Comparison of ENCODE assay signal across 19 cellular contexts in genomic region chr5:948472-949274, GRCh38.
"Had no signal": no experiment of that assay in that cellular context is flagged by ENCODE, and none has a peak within 500 bp of the region (broad histone marks: within the 10 kb centered on the region; RNA-seq: fewer than 3 reads in every experiment).

No MANE protein-coding gene starts in this region.

- H3K27me3 ChIP-seq: body of pancreas had no signal

- H3K36me3 Mint-ChIP-seq: activated naive CD8-positive, alpha-beta T cell treated with anti-CD3 and anti-CD28 coated beads for 36 hours had no signal

- DNase-seq: activated CD4-positive, alpha-beta T cell treated with anti-CD3 and anti-CD28 coated beads, Interleukin-2, amount 50 U/mL, for 4 hours; activated CD4-positive, CD25-positive, alpha-beta regulatory T cell treated with anti-CD3 and anti-CD28 coated beads, Interleukin-2, amount 50 U/mL, for 72 hours; activated gamma-delta T cell; activated naive CD8-positive, alpha-beta T cell treated with anti-CD3 and anti-CD28 coated beads for 36 hours; activated T-cell treated with anti-CD3 and anti-CD28 coated beads, Interleukin-2, amount 50 U/mL, for 4 hours; amygdala; body of pancreas; central memory CD4-positive, alpha-beta T cell; colonic mucosa; effector CD4-positive, alpha-beta T cell; kidney; left ventricle myocardium inferior; stomach; T-helper 1 cell had no signal

- H3K27ac ChIP-seq: body of pancreas, colonic mucosa, esophagus muscularis mucosa, hepatocyte, left ventricle myocardium inferior, stomach, thoracic aorta had no signal

- H3K9me3 ChIP-seq: body of pancreas, colonic mucosa, thoracic aorta had no signal

- H3K4me3 Mint-ChIP-seq: activated naive CD8-positive, alpha-beta T cell treated with anti-CD3 and anti-CD28 coated beads for 36 hours; activated T-cell treated with anti-CD3 and anti-CD28 coated beads, Interleukin-2, amount 50 U/mL, for 4 hours; nephron had no signal

- H3K27ac Mint-ChIP-seq: activated naive CD8-positive, alpha-beta T cell treated with anti-CD3 and anti-CD28 coated beads for 36 hours; nephron had no signal

- H3K79me2 ChIP-seq: hepatocyte had no signal

- ATAC-seq: activated T-cell treated with anti-CD3 and anti-CD28 coated beads, Interleukin-2, amount 50 U/mL, for 4 hours; body of pancreas; sciatic nerve had no signal

- H3K36me3 ChIP-seq: colonic mucosa, esophagus muscularis mucosa, left ventricle myocardium inferior, stomach, thoracic aorta had no signal

- H3K9me3 Mint-ChIP-seq: activated naive CD8-positive, alpha-beta T cell treated with anti-CD3 and anti-CD28 coated beads for 36 hours; activated T-cell treated with anti-CD3 and anti-CD28 coated beads, Interleukin-2, amount 50 U/mL, for 4 hours had no signal

- H2AFZ ChIP-seq: hepatocyte had no signal

- H3K4me2 ChIP-seq: hepatocyte had no signal

- H3K4me1 Mint-ChIP-seq: activated naive CD8-positive, alpha-beta T cell treated with anti-CD3 and anti-CD28 coated beads for 36 hours had no signal

- H3K4me3 ChIP-seq: body of pancreas, colonic mucosa, esophagus muscularis mucosa, hepatocyte, left ventricle myocardium inferior, stomach, thoracic aorta had no signal
